In genomic region chr21:36701912-36702621, GRCh38 we compare ENCODE assay signal across 16 cellular contexts. TPM values are rescaled to one million over a fixed set of nuclear protein-coding genes. Genes with fewer than 3 reads are reported as not detected.
DNase-seq lines count a peak whose midpoint lies in the region; ATAC-seq and TF ChIP-seq lines count a peak whose summit lies in the region.
"Had no signal": no experiment of that assay in that cellular context is flagged by ENCODE, and none has a peak within 500 bp of the region (broad histone marks: within the 10 kb centered on the region; RNA-seq: fewer than 3 reads in every experiment).

No MANE protein-coding gene starts in this region.

- H3K36me3 ChIP-seq in GM23338 (ENCODE audit: insufficient read depth), result no peaks in the 10 kb centered on the region
- no peaks in the 10 kb centered on the region for H3K36me3 ChIP-seq in naive thymus-derived CD4-positive, alpha-beta T cell (ENCODE audit: control insufficient read depth in 2 of 3, insufficient read depth in 3 of 3, low read length in 3 of 3)
- no peaks in the 10 kb centered on the region for H3K36me3 ChIP-seq in effector memory CD4-positive, alpha-beta T cell (ENCODE audit: control insufficient read depth, insufficient read depth, low read length)
- H3K36me3 ChIP-seq: colonic mucosa, uterus had no signal

- POLR2A ChIA-PET in activated CD4-positive, alpha-beta memory T cell treated with anti-CD3 and anti-CD28 coated beads, Interleukin-2, amount 10 ng/mL, durations not matched to agents 7 days and 5 days (lab: Charles Lee), result no interaction called here
- POLR2A ChIA-PET in naive thymus-derived CD4-positive, alpha-beta T cell (lab: Charles Lee), result no interaction called here

- peaks cover 20% of the 10 kb centered on the region; the same call in 1 of the 2 replicates for H3F3A ChIP-seq in GM23338 (replicated peaks; ENCODE audit: low read depth)

- TF ChIP-seq CTCF in AG10803 (conservative IDR thresholded peaks at IDR 0.05; ENCODE audit: low read length) (no peak), GM23338 (conservative IDR thresholded peaks at IDR 0.05; ENCODE audit: low read depth in 2 of 2) (no peak)

- H3K9me3 Mint-ChIP-seq in GM23338, result peaks cover 9% of the 10 kb centered on the region; the same call in 2 of the 3 replicates
- no peaks in the 10 kb centered on the region for H3K9me3 Mint-ChIP-seq in activated CD4-positive, alpha-beta memory T cell treated with anti-CD3 and anti-CD28 coated beads, Interleukin-2, amount 10 ng/mL, durations not matched to agents 7 days and 5 days
- peaks cover 0 to 3% (median 0%) of the 10 kb centered on the region in 11 donors for H3K9me3 Mint-ChIP-seq in naive thymus-derived CD4-positive, alpha-beta T cell
- H3K9me3 Mint-ChIP-seq: CD8-positive, alpha-beta T cell had no signal

- H3K27me3 ChIP-seq in GM23338 (ENCODE audit: insufficient read depth), result peaks cover 100% of the 10 kb centered on the region
- peaks cover 0 to 42% of the 10 kb centered on the region in 2 donors for H3K27me3 ChIP-seq in naive thymus-derived CD4-positive, alpha-beta T cell (ENCODE audit: control insufficient read depth in 2 of 2, insufficient read depth in 2 of 2, low read length in 2 of 2)
- peaks cover 53% of the 10 kb centered on the region for H3K27me3 ChIP-seq in effector memory CD4-positive, alpha-beta T cell (replicated peaks; ENCODE audit: control insufficient read depth, insufficient read depth, low read length, poor library complexity, severe bottlenecking)

- H3K27me3 Mint-ChIP-seq in GM23338 (ENCODE audit: insufficient read depth, low read depth, poor library complexity), result peaks cover 95% of the 10 kb centered on the region
- H3K27me3 Mint-ChIP-seq in activated CD4-positive, alpha-beta memory T cell treated with anti-CD3 and anti-CD28 coated beads, Interleukin-2, amount 10 ng/mL, durations not matched to agents 7 days and 5 days, result peaks cover 77% of the 10 kb centered on the region
- peaks cover 52 to 77% (median 64%) of the 10 kb centered on the region in 5 donors for H3K27me3 Mint-ChIP-seq in naive thymus-derived CD4-positive, alpha-beta T cell

- H2AFZ ChIP-seq in GM23338, result no peak overlapping the region

- no peaks in the 10 kb centered on the region for H3K9me3 ChIP-seq in naive thymus-derived CD4-positive, alpha-beta T cell (ENCODE audit: control insufficient read depth in 2 of 3, low read length in 3 of 3)
- no peaks in the 10 kb centered on the region for H3K9me3 ChIP-seq in effector memory CD4-positive, alpha-beta T cell (ENCODE audit: control insufficient read depth, low read length)
- H3K9me3 ChIP-seq: colonic mucosa, psoas muscle, uterus had no signal

- H3K4me3 ChIP-seq in AG10803 (ENCODE audit: low read length) (peak overlapping the region; percentile 31), GM23338 (peak overlapping the region; percentile 59)
- H3K4me3 ChIP-seq in naive thymus-derived CD4-positive, alpha-beta T cell (ENCODE audit: low read length), result no peak overlapping the region
- no peak overlapping the region for H3K4me3 ChIP-seq in effector memory CD4-positive, alpha-beta T cell (ENCODE audit: insufficient read depth, low read depth, low read length, poor library complexity, severe bottlenecking)
- H3K4me3 ChIP-seq: uterus had no signal

- no peaks in the 10 kb centered on the region for H3K9me2 ChIP-seq in GM23338 (ENCODE audit: insufficient read depth)

- peak; percentile 17 for DNase-seq in AG10803 (ENCODE audit: low read depth)
- peak; percentile 60 for DNase-seq in GM23338 (ENCODE audit: low spot score)
- DNase-seq in activated CD4-positive, alpha-beta memory T cell treated with anti-CD3 and anti-CD28 coated beads, Interleukin-2, amount 10 ng/mL, durations not matched to agents 7 days and 5 days, result no peak
- no peak for DNase-seq in naive thymus-derived CD4-positive, alpha-beta T cell
- DNase-seq in effector memory CD4-positive, alpha-beta T cell, result no peak
- DNase-seq: activated gamma-delta T cell treated with Interleukin-2 at 50 U/mL for 16 hours, colonic mucosa, foreskin fibroblast, HCEC 1CT, NCI-H226, psoas muscle, uterus had no signal

- H3K79me2 ChIP-seq in GM23338 (replicated peaks; ENCODE audit: insufficient read depth), result no peaks in the 10 kb centered on the region

- H3K4me3 Mint-ChIP-seq in GM23338, result peak overlapping the region; percentile 58
- H3K4me3 Mint-ChIP-seq in activated CD4-positive, alpha-beta memory T cell treated with anti-CD3 and anti-CD28 coated beads, Interleukin-2, amount 10 ng/mL, durations not matched to agents 7 days and 5 days, result peak overlapping the region; percentile 35
- peak overlapping the region in 9 of 10 donors; percentile 53 to 81 (median 64) for H3K4me3 Mint-ChIP-seq in naive thymus-derived CD4-positive, alpha-beta T cell

- H3K4me1 Mint-ChIP-seq in GM23338, result peaks cover 45% of the 10 kb centered on the region
- H3K4me1 Mint-ChIP-seq in activated CD4-positive, alpha-beta memory T cell treated with anti-CD3 and anti-CD28 coated beads, Interleukin-2, amount 10 ng/mL, durations not matched to agents 7 days and 5 days, result peaks cover 24% of the 10 kb centered on the region
- peaks cover 18 to 54% (median 45%) of the 10 kb centered on the region in 7 donors for H3K4me1 Mint-ChIP-seq in naive thymus-derived CD4-positive, alpha-beta T cell

- ATAC-seq in GM23338 (no peak), HG02588 (IDR thresholded peaks at IDR 0.05; ENCODE audit: unreplicated experiment) (no peak), HG02938 (IDR thresholded peaks at IDR 0.05; ENCODE audit: unreplicated experiment) (no peak), GM21423 (IDR thresholded peaks at IDR 0.05; ENCODE audit: unreplicated experiment) (no peak)
- no peak for ATAC-seq in naive thymus-derived CD4-positive, alpha-beta T cell
- ATAC-seq: CD8-positive, alpha-beta T cell had no signal

- peak overlapping the region; percentile 82 for H3K4me2 ChIP-seq in GM23338

- no peaks in the 10 kb centered on the region; the same call in 2 of the 3 replicates for H3K36me3 Mint-ChIP-seq in GM23338 (ENCODE audit: low read depth)
- H3K36me3 Mint-ChIP-seq in activated CD4-positive, alpha-beta memory T cell treated with anti-CD3 and anti-CD28 coated beads, Interleukin-2, amount 10 ng/mL, durations not matched to agents 7 days and 5 days (ENCODE audit: low read depth), result no peaks in the 10 kb centered on the region
- H3K36me3 Mint-ChIP-seq in naive thymus-derived CD4-positive, alpha-beta T cell, result peaks cover 0 to 5% (median 0%) of the 10 kb centered on the region in 5 donors
- H3K36me3 Mint-ChIP-seq: CD8-positive, alpha-beta T cell had no signal

- peaks cover 55% of the 10 kb centered on the region for H3K4me1 ChIP-seq in GM23338 (ENCODE audit: insufficient read depth)
- H3K4me1 ChIP-seq in naive thymus-derived CD4-positive, alpha-beta T cell (ENCODE audit: control insufficient read depth in 2 of 2, insufficient read depth in 2 of 2, low read length in 2 of 2), result peaks cover 0 to 17% of the 10 kb centered on the region in 2 donors
- peaks cover 29% of the 10 kb centered on the region for H3K4me1 ChIP-seq in effector memory CD4-positive, alpha-beta T cell (ENCODE audit: control insufficient read depth, insufficient read depth, low read length, poor library complexity, severe bottlenecking)

- CTCF ChIA-PET in activated CD4-positive, alpha-beta memory T cell treated with anti-CD3 and anti-CD28 coated beads, Interleukin-2, amount 10 ng/mL, durations not matched to agents 7 days and 5 days (lab: Charles Lee), result no interaction called here
- CTCF ChIA-PET in naive thymus-derived CD4-positive, alpha-beta T cell (lab: Charles Lee), result no interaction called here

- intact Hi-C loops in naive thymus-derived CD4-positive, alpha-beta T cell (cut with micrococcal nuclease), result no loop called here

- no peak overlapping the region for H3K27ac Mint-ChIP-seq in GM23338
- peak overlapping the region; percentile 38 for H3K27ac Mint-ChIP-seq in activated CD4-positive, alpha-beta memory T cell treated with anti-CD3 and anti-CD28 coated beads, Interleukin-2, amount 10 ng/mL, durations not matched to agents 7 days and 5 days
- H3K27ac Mint-ChIP-seq in naive thymus-derived CD4-positive, alpha-beta T cell, result peak overlapping the region in 1 of 9 donors; percentile 33
- H3K27ac Mint-ChIP-seq: CD8-positive, alpha-beta T cell had no signal

- peaks cover 3% of the 10 kb centered on the region for H4K20me1 ChIP-seq in GM23338 (replicated peaks; ENCODE audit: insufficient read depth)

- no peak overlapping the region for H3K27ac ChIP-seq in GM23338 (ENCODE audit: low read depth)
- H3K27ac ChIP-seq in naive thymus-derived CD4-positive, alpha-beta T cell (ENCODE audit: low read depth, low read length), result no peak overlapping the region
- no peak overlapping the region for H3K27ac ChIP-seq in effector memory CD4-positive, alpha-beta T cell (ENCODE audit: insufficient read depth, low read length, poor library complexity, severe bottlenecking)
- H3K27ac ChIP-seq: colonic mucosa, psoas muscle, uterus had no signal

RNA-seq across cellular contexts. Expression of gene SIM2, which starts 3.2 kb away (rescaled TPM):
- 0.49 and 1.4 TPM in 2 replicates for total RNA-seq in GM23338 (2014; rRNA removed; shearing (Covaris generic))
- polyA plus RNA-seq in GM23338 (2016; fragmentation: Nextera tagmentation; extraction: Ambion mirVana), result 0.16 and 0.24 TPM in 2 replicates
- under 1 TPM; 0.55 to 0.68 TPM for total RNA-seq in activated CD4-positive, alpha-beta memory T cell treated with anti-CD3 and anti-CD28 coated beads, Interleukin-2, amount 10 ng/mL, durations not matched to agents 7 days and 5 days
- under 1 TPM in 1 of 5 experiments, not detected in 4; 0.12 TPM for total RNA-seq in naive thymus-derived CD4-positive, alpha-beta T cell
- not detected for polyA plus RNA-seq in naive thymus-derived CD4-positive, alpha-beta T cell
- total RNA-seq: CD8-positive, alpha-beta T cell had no signal

Comparison
In these comparisons a context has a peak if more than half of its experiments do, and no peak if none do; other contexts are left out.
1. DNase-seq: peak in AG10803 (single experiment) and GM23338 (single experiment); none in activated CD4-positive, alpha-beta memory T cell treated with anti-CD3 and anti-CD28 coated beads, Interleukin-2, amount 10 ng/mL, durations not matched to agents 7 days and 5 days (single experiment), naive thymus-derived CD4-positive, alpha-beta T cell (0 of 9) and effector memory CD4-positive, alpha-beta T cell (0 of 3).
2. H3K4me3 ChIP-seq: peak in AG10803 (single experiment) and GM23338 (single experiment); none in naive thymus-derived CD4-positive, alpha-beta T cell (single experiment) and effector memory CD4-positive, alpha-beta T cell (single experiment).
3. Peak in every context shown above with its lines, with median percentiles within 50 percentile points of each other: H3K4me3 Mint-ChIP-seq.